29 cellular contexts compared by ENCODE assay signal in genomic region chr12:9068600-9068999, GRCh38.
"Had no signal": no experiment of that assay in that cellular context is flagged by ENCODE, and none has a peak within 500 bp of the region (broad histone marks: within the 10 kb centered on the region; RNA-seq: fewer than 3 reads in every experiment).

No MANE protein-coding gene starts in this region.

- ATAC-seq: stimulated activated effector memory CD8-positive, alpha-beta T cell treated with anti-CD3 and anti-CD28 coated beads, Interleukin-12 subunit alpha, Interleukin-12 subunit beta, amount 100 ng/mL, for 72 hours; stimulated activated memory B cell treated with anti-CD40 and anti-IgM and Interleukin-4, amounts not matched to agents 10 μg/mL and 1 μg/mL and 100 μg/mL, for 72 hours; stimulated activated naive B cell treated with anti-CD40 and anti-IgM and Interleukin-4, amounts not matched to agents 10 μg/mL and 1 μg/mL and 100 μg/mL, for 72 hours; stimulated activated naive CD8-positive, alpha-beta T cell treated with anti-CD3 and anti-CD28 coated beads, Interleukin-15, amount 100 ng/mL, for 72 hours; stimulated activated naive CD8-positive, alpha-beta T cell treated with anti-CD3 and anti-CD28 coated beads, Interleukin-15, Interleukin-2, amounts not matched to agents 100 U/mL and 50 U/mL, for 24 hours; upper lobe of right lung had no signal

- H3K27me3 Mint-ChIP-seq: stimulated activated naive CD8-positive, alpha-beta T cell treated with anti-CD3 and anti-CD28 coated beads, Interleukin-15, Interleukin-2, amounts not matched to agents 100 ng/mL and 50 ng/mL, for 24 hours had no signal

- DNase-seq: stimulated activated CD4-positive, alpha-beta T cell treated with anti-CD3 and anti-CD28 coated beads, Interleukin-2, amount 100 ng/mL, for 48 hours; stimulated activated CD4-positive, alpha-beta T cell treated with anti-CD3 and anti-CD28 coated beads, Interleukin-4, amount 100 ng/mL, for 1 hour; stimulated activated CD4-positive, alpha-beta T cell treated with anti-CD3 and anti-CD28 coated beads, Interleukin-4, amount 100 ng/mL, for 24 hours; stimulated activated CD4-positive, alpha-beta T cell treated with anti-CD3 and anti-CD28 coated beads, Interleukin-4, amount 100 ng/mL, for 4 hours; stimulated activated CD8-positive, alpha-beta memory T cell treated with anti-CD3 and anti-CD28 coated beads, Interleukin-4, amount 100 ng/mL, for 48 hours; stimulated activated naive B cell treated with anti-CD40 and anti-IgM and Interleukin-4, amounts not matched to agents 10 μg/mL and 1 μg/mL and 100 μg/mL, for 72 hours; stimulated activated naive CD4-positive, alpha-beta T cell; stimulated activated naive CD4-positive, alpha-beta T cell treated with Interleukin-2 at 50 U/mL for 16 hours; stimulated activated naive CD8-positive, alpha-beta T cell treated with anti-CD3 and anti-CD28 coated beads, Interleukin-15, amount 100 ng/mL, for 72 hours; stimulated activated naive CD8-positive, alpha-beta T cell treated with anti-CD3 and anti-CD28 coated beads, Interleukin-15, Interleukin-2, amounts not matched to agents 100 U/mL and 50 U/mL, for 24 hours; stomach; substantia nigra; testis; thyroid gland; tibial artery; transverse colon; trophoblast cell; upper lobe of left lung; upper lobe of right lung; uterus had no signal

- H3K27me3 ChIP-seq: suprapubic skin, testis, thyroid gland, tibial artery, tibial nerve, transverse colon, upper lobe of left lung, upper lobe of right lung, uterus, vagina had no signal

- H3K36me3 Mint-ChIP-seq: stimulated activated memory B cell treated with anti-CD40 and anti-IgM and Interleukin-4, amounts not matched to agents 10 μg/mL and 1 μg/mL and 100 μg/mL, for 72 hours had no signal

- H3K9me3 Mint-ChIP-seq: stimulated activated effector memory CD8-positive, alpha-beta T cell treated with anti-CD3 and anti-CD28 coated beads, Interleukin-12 subunit alpha, Interleukin-12 subunit beta, amount 100 ng/mL, for 72 hours; stimulated activated memory B cell treated with anti-CD40 and anti-IgM and Interleukin-4, amounts not matched to agents 10 μg/mL and 1 μg/mL and 100 μg/mL, for 72 hours; stimulated activated naive CD8-positive, alpha-beta T cell treated with anti-CD3 and anti-CD28 coated beads, Interleukin-15, Interleukin-2, amounts not matched to agents 100 ng/mL and 50 ng/mL, for 24 hours; type B pancreatic cell had no signal

- H3K4me3 Mint-ChIP-seq: stimulated activated effector memory CD8-positive, alpha-beta T cell treated with anti-CD3 and anti-CD28 coated beads, Interleukin-12 subunit alpha, Interleukin-12 subunit beta, amount 100 ng/mL, for 72 hours; stimulated activated memory B cell treated with anti-CD40 and anti-IgM and Interleukin-4, amounts not matched to agents 10 μg/mL and 1 μg/mL and 100 μg/mL, for 72 hours; stimulated activated naive B cell treated with anti-CD40 and anti-IgM and Interleukin-4, amounts not matched to agents 10 μg/mL and 1 μg/mL and 100 μg/mL, for 72 hours; stimulated activated naive CD8-positive, alpha-beta T cell treated with anti-CD3 and anti-CD28 coated beads, Interleukin-15, amount 100 ng/mL, for 72 hours; stimulated activated naive CD8-positive, alpha-beta T cell treated with anti-CD3 and anti-CD28 coated beads, Interleukin-15, Interleukin-2, amounts not matched to agents 100 ng/mL and 50 ng/mL, for 24 hours; type B pancreatic cell had no signal

- H3K27ac Mint-ChIP-seq: stimulated activated effector memory CD8-positive, alpha-beta T cell treated with anti-CD3 and anti-CD28 coated beads, Interleukin-12 subunit alpha, Interleukin-12 subunit beta, amount 100 ng/mL, for 72 hours; stimulated activated memory B cell treated with anti-CD40 and anti-IgM and Interleukin-4, amounts not matched to agents 10 μg/mL and 1 μg/mL and 100 μg/mL, for 72 hours; stimulated activated naive B cell treated with anti-CD40 and anti-IgM and Interleukin-4, amounts not matched to agents 10 μg/mL and 1 μg/mL and 100 μg/mL, for 72 hours; stimulated activated naive CD8-positive, alpha-beta T cell treated with anti-CD3 and anti-CD28 coated beads, Interleukin-15, amount 100 ng/mL, for 72 hours; stimulated activated naive CD8-positive, alpha-beta T cell treated with anti-CD3 and anti-CD28 coated beads, Interleukin-15, Interleukin-2, amounts not matched to agents 100 ng/mL and 50 ng/mL, for 24 hours; type B pancreatic cell had no signal

- H3K36me3 ChIP-seq: uterus had no signal

- H3K4me1 ChIP-seq: testis, uterus had no signal

- H3K27ac ChIP-seq: stomach, suprapubic skin, testis, thoracic aorta, thyroid gland, tibial artery, tibial nerve, transverse colon, upper lobe of left lung, upper lobe of right lung, uterus, vagina had no signal

- H3K4me3 ChIP-seq: stomach, suprapubic skin, testis, thoracic aorta, thyroid gland, tibial artery, tibial nerve, transverse colon, upper lobe of left lung, upper lobe of right lung, uterus, vagina had no signal

- H3K9me3 ChIP-seq: stomach, suprapubic skin, testis, thoracic aorta, thyroid gland, tibial artery, tibial nerve, transverse colon, upper lobe of left lung, upper lobe of right lung, uterus, vagina had no signal

- FAIRE-seq: urothelium cell line had no signal
